In the genomic region with DNA sequence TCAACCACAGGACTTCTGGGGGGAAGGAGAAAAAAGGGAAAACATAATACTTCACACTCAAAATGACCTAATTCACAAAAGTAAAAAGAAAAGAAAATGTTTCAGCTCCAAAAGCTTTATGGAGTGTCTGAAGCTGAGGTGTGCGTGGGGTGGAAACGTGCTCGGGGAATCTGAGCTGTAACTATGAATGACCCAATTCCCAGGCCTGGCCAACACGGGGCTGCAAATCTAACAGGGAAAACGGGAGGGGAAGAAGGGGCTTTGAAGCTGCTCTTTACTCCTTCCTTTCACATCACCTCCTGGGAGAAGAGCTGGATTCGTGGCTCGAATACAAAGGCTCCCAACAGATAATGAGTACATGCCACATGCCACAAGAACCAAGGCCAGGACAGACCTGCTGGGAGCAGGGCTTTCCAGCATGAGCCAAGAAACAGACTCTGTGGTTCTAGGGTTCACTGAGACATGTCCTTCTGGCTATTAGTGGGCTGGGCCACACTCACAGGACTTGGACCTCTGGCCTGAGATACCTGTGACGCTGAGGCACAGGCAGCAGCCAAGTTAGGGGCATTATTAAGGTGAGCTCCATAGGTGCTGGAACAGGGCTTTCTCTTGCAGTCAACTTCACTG, we compare ENCODE assay signal across 1 cellular context.
TF ChIP-seq lines count a peak whose summit lies in the region.

No MANE protein-coding gene starts in this region.

TF ChIP-seq in K562, 482 proteins besides CTCF, POLR2A, EP300 and RAD21:
- no peak for TF ChIP-seq NELFE (IDR thresholded peaks at IDR 0.05; ENCODE audit: insufficient read depth, insufficient read length)
- TF ChIP-seq, protein P1, sequence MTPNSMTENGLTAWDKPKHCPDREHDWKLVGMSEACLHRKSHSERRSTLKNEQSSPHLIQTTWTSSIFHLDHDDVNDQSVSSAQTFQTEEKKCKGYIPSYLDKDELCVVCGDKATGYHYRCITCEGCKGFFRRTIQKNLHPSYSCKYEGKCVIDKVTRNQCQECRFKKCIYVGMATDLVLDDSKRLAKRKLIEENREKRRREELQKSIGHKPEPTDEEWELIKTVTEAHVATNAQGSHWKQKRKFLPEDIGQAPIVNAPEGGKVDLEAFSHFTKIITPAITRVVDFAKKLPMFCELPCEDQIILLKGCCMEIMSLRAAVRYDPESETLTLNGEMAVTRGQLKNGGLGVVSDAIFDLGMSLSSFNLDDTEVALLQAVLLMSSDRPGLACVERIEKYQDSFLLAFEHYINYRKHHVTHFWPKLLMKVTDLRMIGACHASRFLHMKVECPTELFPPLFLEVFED (CRISPR knock-in tag; conservative IDR thresholded peaks at IDR 0.05) = no peak
- TF ChIP-seq PRPF4 (IDR thresholded peaks at IDR 0.05; ENCODE audit: insufficient read depth, low read depth, low read length, poor library complexity, severe bottlenecking) = no peak
- no peak for TF ChIP-seq GABPB2 (CRISPR knock-in tag; conservative IDR thresholded peaks at IDR 0.05)
- TF ChIP-seq PHF20 (IDR thresholded peaks at IDR 0.05; ENCODE audit: partially characterized antibody) = no peak
- TF ChIP-seq, protein P2, sequence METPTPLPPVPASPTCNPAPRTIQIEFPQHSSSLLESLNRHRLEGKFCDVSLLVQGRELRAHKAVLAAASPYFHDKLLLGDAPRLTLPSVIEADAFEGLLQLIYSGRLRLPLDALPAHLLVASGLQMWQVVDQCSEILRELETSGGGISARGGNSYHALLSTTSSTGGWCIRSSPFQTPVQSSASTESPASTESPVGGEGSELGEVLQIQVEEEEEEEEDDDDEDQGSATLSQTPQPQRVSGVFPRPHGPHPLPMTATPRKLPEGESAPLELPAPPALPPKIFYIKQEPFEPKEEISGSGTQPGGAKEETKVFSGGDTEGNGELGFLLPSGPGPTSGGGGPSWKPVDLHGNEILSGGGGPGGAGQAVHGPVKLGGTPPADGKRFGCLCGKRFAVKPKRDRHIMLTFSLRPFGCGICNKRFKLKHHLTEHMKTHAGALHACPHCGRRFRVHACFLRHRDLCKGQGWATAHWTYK (CRISPR knock-in tag; IDR thresholded peaks at IDR 0.05) = no peak
- TF ChIP-seq ZBTB1 (CRISPR knock-in tag; IDR thresholded peaks at IDR 0.05; ENCODE audit: borderline replicate concordance, low read depth) = no peak
- no peak for TF ChIP-seq NRF1 (conservative IDR thresholded peaks at IDR 0.05 in 1 of 2, IDR thresholded peaks at IDR 0.05 in 1 of 2)
- TF ChIP-seq LEF1 (IDR thresholded peaks at IDR 0.05) = no peak
- TF ChIP-seq, protein P3, sequence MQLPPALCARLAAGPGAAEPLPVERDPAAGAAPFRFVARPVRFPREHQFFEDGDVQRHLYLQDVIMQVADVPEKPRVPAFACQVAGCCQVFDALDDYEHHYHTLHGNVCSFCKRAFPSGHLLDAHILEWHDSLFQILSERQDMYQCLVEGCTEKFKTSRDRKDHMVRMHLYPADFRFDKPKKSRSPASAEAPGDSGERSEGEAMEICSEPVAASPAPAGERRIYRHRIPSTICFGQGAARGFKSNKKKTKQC (CRISPR knock-in tag; IDR thresholded peaks at IDR 0.05) = no peak
- TF ChIP-seq, protein P4, sequence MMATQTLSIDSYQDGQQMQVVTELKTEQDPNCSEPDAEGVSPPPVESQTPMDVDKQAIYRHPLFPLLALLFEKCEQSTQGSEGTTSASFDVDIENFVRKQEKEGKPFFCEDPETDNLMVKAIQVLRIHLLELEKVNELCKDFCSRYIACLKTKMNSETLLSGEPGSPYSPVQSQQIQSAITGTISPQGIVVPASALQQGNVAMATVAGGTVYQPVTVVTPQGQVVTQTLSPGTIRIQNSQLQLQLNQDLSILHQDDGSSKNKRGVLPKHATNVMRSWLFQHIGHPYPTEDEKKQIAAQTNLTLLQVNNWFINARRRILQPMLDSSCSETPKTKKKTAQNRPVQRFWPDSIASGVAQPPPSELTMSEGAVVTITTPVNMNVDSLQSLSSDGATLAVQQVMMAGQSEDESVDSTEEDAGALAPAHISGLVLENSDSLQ (IDR thresholded peaks at IDR 0.05) = no peak
- TF ChIP-seq, protein P5, sequence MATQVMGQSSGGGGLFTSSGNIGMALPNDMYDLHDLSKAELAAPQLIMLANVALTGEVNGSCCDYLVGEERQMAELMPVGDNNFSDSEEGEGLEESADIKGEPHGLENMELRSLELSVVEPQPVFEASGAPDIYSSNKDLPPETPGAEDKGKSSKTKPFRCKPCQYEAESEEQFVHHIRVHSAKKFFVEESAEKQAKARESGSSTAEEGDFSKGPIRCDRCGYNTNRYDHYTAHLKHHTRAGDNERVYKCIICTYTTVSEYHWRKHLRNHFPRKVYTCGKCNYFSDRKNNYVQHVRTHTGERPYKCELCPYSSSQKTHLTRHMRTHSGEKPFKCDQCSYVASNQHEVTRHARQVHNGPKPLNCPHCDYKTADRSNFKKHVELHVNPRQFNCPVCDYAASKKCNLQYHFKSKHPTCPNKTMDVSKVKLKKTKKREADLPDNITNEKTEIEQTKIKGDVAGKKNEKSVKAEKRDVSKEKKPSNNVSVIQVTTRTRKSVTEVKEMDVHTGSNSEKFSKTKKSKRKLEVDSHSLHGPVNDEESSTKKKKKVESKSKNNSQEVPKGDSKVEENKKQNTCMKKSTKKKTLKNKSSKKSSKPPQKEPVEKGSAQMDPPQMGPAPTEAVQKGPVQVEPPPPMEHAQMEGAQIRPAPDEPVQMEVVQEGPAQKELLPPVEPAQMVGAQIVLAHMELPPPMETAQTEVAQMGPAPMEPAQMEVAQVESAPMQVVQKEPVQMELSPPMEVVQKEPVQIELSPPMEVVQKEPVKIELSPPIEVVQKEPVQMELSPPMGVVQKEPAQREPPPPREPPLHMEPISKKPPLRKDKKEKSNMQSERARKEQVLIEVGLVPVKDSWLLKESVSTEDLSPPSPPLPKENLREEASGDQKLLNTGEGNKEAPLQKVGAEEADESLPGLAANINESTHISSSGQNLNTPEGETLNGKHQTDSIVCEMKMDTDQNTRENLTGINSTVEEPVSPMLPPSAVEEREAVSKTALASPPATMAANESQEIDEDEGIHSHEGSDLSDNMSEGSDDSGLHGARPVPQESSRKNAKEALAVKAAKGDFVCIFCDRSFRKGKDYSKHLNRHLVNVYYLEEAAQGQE (CRISPR knock-in tag; IDR thresholded peaks at IDR 0.05; ENCODE audit: low read depth) = no peak
- TF ChIP-seq, protein P6, sequence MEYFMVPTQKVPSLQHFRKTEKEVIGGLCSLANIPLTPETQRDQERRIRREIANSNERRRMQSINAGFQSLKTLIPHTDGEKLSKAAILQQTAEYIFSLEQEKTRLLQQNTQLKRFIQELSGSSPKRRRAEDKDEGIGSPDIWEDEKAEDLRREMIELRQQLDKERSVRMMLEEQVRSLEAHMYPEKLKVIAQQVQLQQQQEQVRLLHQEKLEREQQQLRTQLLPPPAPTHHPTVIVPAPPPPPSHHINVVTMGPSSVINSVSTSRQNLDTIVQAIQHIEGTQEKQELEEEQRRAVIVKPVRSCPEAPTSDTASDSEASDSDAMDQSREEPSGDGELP (CRISPR knock-in tag; IDR thresholded peaks at IDR 0.05; ENCODE audit: borderline replicate concordance) = no peak
- TF ChIP-seq ZNF431 (CRISPR knock-in tag; IDR thresholded peaks at IDR 0.05) = no peak
- TF ChIP-seq, protein P7, sequence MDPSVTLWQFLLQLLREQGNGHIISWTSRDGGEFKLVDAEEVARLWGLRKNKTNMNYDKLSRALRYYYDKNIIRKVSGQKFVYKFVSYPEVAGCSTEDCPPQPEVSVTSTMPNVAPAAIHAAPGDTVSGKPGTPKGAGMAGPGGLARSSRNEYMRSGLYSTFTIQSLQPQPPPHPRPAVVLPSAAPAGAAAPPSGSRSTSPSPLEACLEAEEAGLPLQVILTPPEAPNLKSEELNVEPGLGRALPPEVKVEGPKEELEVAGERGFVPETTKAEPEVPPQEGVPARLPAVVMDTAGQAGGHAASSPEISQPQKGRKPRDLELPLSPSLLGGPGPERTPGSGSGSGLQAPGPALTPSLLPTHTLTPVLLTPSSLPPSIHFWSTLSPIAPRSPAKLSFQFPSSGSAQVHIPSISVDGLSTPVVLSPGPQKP (CRISPR knock-in tag; IDR thresholded peaks at IDR 0.05) = no peak
- TF ChIP-seq, protein P8, sequence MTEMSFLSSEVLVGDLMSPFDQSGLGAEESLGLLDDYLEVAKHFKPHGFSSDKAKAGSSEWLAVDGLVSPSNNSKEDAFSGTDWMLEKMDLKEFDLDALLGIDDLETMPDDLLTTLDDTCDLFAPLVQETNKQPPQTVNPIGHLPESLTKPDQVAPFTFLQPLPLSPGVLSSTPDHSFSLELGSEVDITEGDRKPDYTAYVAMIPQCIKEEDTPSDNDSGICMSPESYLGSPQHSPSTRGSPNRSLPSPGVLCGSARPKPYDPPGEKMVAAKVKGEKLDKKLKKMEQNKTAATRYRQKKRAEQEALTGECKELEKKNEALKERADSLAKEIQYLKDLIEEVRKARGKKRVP (CRISPR knock-in tag; IDR thresholded peaks at IDR 0.05) = no peak
- no peak for TF ChIP-seq ZNF780A (CRISPR knock-in tag; IDR thresholded peaks at IDR 0.05)
